ENCODE assay signal across 1 cellular context in the genomic region with DNA sequence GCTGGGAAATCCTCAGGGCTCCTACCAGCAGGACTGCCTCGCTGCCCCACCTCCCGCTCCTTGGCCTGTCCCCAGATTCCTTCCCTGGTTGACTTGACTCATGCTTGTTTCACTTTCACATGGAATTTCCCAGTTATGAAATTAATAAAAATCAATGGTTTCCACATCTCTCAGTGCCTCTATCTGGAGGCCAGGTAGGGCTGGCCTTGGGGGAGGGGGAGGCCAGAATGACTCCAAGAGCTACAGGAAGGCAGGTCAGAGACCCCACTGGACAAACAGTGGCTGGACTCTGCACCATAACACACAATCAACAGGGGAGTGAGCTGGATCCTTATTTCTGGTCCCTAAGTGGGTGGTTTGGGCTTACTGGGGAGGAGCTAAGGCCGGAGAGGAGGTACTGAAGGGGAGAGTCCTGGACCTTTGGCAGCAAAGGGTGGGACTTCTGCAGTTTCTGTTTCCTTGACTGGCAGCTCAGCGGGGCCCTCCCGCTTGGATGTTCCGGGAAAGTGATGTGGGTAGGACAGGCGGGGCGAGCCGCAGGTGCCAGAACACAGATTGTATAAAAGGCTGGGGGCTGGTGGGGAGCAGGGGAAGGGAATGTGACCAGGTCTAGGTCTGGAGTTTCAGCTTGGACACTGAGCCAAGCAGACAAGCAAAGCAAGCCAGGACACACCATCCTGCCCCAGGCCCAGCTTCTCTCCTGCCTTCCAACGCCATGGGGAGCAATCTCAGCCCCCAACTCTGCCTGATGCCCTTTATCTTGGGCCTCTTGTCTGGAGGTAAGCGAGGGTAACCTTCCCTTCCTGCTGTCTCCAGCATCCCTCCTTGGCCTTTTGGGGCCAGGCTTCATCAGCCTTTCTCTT.
TF ChIP-seq lines count a peak whose summit lies in the region.

Gene CFB (plus strand): TSS at position 589 of the 863 bp plus-strand sequence. CDS start 127 bp downstream, at position 716.

TF ChIP-seq in HepG2, 621 proteins besides CTCF, POLR2A, EP300 and RAD21 (continued from another document and continues in another):
- TF ChIP-seq, protein P1, sequence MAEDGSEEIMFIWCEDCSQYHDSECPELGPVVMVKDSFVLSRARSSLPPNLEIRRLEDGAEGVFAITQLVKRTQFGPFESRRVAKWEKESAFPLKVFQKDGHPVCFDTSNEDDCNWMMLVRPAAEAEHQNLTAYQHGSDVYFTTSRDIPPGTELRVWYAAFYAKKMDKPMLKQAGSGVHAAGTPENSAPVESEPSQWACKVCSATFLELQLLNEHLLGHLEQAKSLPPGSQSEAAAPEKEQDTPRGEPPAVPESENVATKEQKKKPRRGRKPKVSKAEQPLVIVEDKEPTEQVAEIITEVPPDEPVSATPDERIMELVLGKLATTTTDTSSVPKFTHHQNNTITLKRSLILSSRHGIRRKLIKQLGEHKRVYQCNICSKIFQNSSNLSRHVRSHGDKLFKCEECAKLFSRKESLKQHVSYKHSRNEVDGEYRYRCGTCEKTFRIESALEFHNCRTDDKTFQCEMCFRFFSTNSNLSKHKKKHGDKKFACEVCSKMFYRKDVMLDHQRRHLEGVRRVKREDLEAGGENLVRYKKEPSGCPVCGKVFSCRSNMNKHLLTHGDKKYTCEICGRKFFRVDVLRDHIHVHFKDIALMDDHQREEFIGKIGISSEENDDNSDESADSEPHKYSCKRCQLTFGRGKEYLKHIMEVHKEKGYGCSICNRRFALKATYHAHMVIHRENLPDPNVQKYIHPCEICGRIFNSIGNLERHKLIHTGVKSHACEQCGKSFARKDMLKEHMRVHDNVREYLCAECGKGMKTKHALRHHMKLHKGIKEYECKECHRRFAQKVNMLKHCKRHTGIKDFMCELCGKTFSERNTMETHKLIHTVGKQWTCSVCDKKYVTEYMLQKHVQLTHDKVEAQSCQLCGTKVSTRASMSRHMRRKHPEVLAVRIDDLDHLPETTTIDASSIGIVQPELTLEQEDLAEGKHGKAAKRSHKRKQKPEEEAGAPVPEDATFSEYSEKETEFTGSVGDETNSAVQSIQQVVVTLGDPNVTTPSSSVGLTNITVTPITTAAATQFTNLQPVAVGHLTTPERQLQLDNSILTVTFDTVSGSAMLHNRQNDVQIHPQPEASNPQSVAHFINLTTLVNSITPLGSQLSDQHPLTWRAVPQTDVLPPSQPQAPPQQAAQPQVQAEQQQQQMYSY (CRISPR knock-in tag; IDR thresholded peaks at IDR 0.05): peak; percentile 43; the same call in 1 of the 2 replicates
- TF ChIP-seq ZKSCAN5 (CRISPR knock-in tag; IDR thresholded peaks at IDR 0.05): peak; percentile 10; the same call in 1 of the 2 replicates
- TF ChIP-seq ZNF746 (CRISPR knock-in tag; IDR thresholded peaks at IDR 0.05): peak; percentile 88; the same call in 1 of the 2 replicates
- peak; percentile 69; the same call in 1 of the 2 replicates for TF ChIP-seq CBX5 (CRISPR knock-in tag; IDR thresholded peaks at IDR 0.05; ENCODE audit: borderline replicate concordance)
- no peak for TF ChIP-seq ZNF724P (CRISPR knock-in tag; IDR thresholded peaks at IDR 0.05; ENCODE audit: borderline replicate concordance)
- peak; percentile 67 for TF ChIP-seq TGIF2 (CRISPR knock-in tag; IDR thresholded peaks at IDR 0.05)
- peak; percentile 13; the same call in 1 of the 2 replicates for TF ChIP-seq KDM4B (CRISPR knock-in tag; IDR thresholded peaks at IDR 0.05)
- peak; percentile 53; the same call in 1 of the 2 replicates for TF ChIP-seq RBAK (CRISPR knock-in tag; IDR thresholded peaks at IDR 0.05)
- TF ChIP-seq MED8 (CRISPR knock-in tag; IDR thresholded peaks at IDR 0.05; ENCODE audit: insufficient replicate concordance): peak; percentile 75
- TF ChIP-seq ATM (IDR thresholded peaks at IDR 0.05; ENCODE audit: borderline replicate concordance): no peak
- TF ChIP-seq KLF11 (CRISPR knock-in tag; IDR thresholded peaks at IDR 0.05): peak; percentile 22; the same call in 1 of the 2 replicates
- no peak for TF ChIP-seq SMARCC2 (IDR thresholded peaks at IDR 0.05)
- no peak for TF ChIP-seq ZNF550 (CRISPR knock-in tag; IDR thresholded peaks at IDR 0.05; ENCODE audit: borderline replicate concordance)
- TF ChIP-seq NFATC3 (CRISPR knock-in tag; IDR thresholded peaks at IDR 0.05): no peak; the same call in 1 of the 2 replicates
- TF ChIP-seq E2F5 (CRISPR knock-in tag; conservative IDR thresholded peaks at IDR 0.05): peak; percentile 30; the same call in 1 of the 2 replicates
- TF ChIP-seq ZNF547 (CRISPR knock-in tag; IDR thresholded peaks at IDR 0.05): peak; percentile 28; the same call in 1 of the 2 replicates
- no peak for TF ChIP-seq CENPX (CRISPR knock-in tag; IDR thresholded peaks at IDR 0.05)
- TF ChIP-seq, protein P2, sequence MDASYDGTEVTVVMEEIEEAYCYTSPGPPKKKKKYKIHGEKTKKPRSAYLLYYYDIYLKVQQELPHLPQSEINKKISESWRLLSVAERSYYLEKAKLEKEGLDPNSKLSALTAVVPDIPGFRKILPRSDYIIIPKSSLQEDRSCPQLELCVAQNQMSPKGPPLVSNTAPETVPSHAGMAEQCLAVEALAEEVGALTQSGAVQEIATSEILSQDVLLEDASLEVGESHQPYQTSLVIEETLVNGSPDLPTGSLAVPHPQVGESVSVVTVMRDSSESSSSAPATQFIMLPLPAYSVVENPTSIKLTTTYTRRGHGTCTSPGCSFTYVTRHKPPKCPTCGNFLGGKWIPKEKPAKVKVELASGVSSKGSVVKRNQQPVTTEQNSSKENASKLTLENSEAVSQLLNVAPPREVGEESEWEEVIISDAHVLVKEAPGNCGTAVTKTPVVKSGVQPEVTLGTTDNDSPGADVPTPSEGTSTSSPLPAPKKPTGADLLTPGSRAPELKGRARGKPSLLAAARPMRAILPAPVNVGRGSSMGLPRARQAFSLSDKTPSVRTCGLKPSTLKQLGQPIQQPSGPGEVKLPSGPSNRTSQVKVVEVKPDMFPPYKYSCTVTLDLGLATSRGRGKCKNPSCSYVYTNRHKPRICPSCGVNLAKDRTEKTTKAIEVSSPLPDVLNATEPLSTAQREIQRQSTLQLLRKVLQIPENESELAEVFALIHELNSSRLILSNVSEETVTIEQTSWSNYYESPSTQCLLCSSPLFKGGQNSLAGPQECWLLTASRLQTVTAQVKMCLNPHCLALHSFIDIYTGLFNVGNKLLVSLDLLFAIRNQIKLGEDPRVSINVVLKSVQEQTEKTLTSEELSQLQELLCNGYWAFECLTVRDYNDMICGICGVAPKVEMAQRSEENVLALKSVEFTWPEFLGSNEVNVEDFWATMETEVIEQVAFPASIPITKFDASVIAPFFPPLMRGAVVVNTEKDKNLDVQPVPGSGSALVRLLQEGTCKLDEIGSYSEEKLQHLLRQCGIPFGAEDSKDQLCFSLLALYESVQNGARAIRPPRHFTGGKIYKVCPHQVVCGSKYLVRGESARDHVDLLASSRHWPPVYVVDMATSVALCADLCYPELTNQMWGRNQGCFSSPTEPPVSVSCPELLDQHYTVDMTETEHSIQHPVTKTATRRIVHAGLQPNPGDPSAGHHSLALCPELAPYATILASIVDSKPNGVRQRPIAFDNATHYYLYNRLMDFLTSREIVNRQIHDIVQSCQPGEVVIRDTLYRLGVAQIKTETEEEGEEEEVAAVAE (CRISPR knock-in tag; IDR thresholded peaks at IDR 0.05; ENCODE audit: borderline replicate concordance): peak; percentile 61; the same call in 1 of the 2 replicates
- peak; percentile 5; the same call in 1 of the 2 replicates for TF ChIP-seq CHCHD3 (CRISPR knock-in tag; IDR thresholded peaks at IDR 0.05)
- peak; percentile 53; the same call in 1 of the 2 replicates for TF ChIP-seq RFXANK (CRISPR knock-in tag; IDR thresholded peaks at IDR 0.05)
- TF ChIP-seq SNRNP70 (IDR thresholded peaks at IDR 0.05; ENCODE audit: low read depth, low read length): no peak
- peak; percentile 86 for TF ChIP-seq MEF2D (CRISPR knock-in tag; IDR thresholded peaks at IDR 0.05)
- TF ChIP-seq, protein P3, sequence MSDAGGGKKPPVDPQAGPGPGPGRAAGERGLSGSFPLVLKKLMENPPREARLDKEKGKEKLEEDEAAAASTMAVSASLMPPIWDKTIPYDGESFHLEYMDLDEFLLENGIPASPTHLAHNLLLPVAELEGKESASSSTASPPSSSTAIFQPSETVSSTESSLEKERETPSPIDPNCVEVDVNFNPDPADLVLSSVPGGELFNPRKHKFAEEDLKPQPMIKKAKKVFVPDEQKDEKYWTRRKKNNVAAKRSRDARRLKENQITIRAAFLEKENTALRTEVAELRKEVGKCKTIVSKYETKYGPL (CRISPR knock-in tag; IDR thresholded peaks at IDR 0.05): no peak; the same call in 1 of the 2 replicates
- TF ChIP-seq, protein P4, sequence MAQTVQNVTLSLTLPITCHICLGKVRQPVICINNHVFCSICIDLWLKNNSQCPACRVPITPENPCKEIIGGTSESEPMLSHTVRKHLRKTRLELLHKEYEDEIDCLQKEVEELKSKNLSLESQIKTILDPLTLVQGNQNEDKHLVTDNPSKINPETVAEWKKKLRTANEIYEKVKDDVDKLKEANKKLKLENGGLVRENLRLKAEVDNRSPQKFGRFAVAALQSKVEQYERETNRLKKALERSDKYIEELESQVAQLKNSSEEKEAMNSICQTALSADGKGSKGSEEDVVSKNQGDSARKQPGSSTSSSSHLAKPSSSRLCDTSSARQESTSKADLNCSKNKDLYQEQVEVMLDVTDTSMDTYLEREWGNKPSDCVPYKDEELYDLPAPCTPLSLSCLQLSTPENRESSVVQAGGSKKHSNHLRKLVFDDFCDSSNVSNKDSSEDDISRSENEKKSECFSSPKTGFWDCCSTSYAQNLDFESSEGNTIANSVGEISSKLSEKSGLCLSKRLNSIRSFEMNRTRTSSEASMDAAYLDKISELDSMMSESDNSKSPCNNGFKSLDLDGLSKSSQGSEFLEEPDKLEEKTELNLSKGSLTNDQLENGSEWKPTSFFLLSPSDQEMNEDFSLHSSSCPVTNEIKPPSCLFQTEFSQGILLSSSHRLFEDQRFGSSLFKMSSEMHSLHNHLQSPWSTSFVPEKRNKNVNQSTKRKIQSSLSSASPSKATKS (CRISPR knock-in tag; IDR thresholded peaks at IDR 0.05): 0 out of 2 replicates have a peak, but pooled peaks have one; percentile 58
- no peak for TF ChIP-seq CEBPB (IDR thresholded peaks at IDR 0.05; ENCODE audit: borderline replicate concordance, low read depth, low read length)
- TF ChIP-seq MTF1 (CRISPR knock-in tag; IDR thresholded peaks at IDR 0.05): no peak
- TF ChIP-seq KDM5A (IDR thresholded peaks at IDR 0.05; ENCODE audit: borderline replicate concordance, low read length): peak; percentile 64; the same call in 1 of the 2 replicates
- TF ChIP-seq SMC3 (IDR thresholded peaks at IDR 0.05; ENCODE audit: low read length): peak; percentile 59
- TF ChIP-seq ATF1 (CRISPR knock-in tag; IDR thresholded peaks at IDR 0.05): peak; percentile 57; the same call in 1 of the 2 replicates
- TF ChIP-seq RCOR2 (CRISPR knock-in tag; IDR thresholded peaks at IDR 0.05): peak; percentile 93
- peak; percentile 58 for TF ChIP-seq ZFY (CRISPR knock-in tag; IDR thresholded peaks at IDR 0.05)
- peak; percentile 69; the same call in 1 of the 2 replicates for TF ChIP-seq ZSCAN9 (CRISPR knock-in tag; IDR thresholded peaks at IDR 0.05; ENCODE audit: borderline replicate concordance)
- TF ChIP-seq HOMEZ (CRISPR knock-in tag; IDR thresholded peaks at IDR 0.05; ENCODE audit: low read depth): peak; percentile 57
- 0 out of 2 replicates have a peak, but pooled peaks have one; percentile 24 for TF ChIP-seq NR3C1 (CRISPR knock-in tag; IDR thresholded peaks at IDR 0.05)
- peak; percentile 84 for TF ChIP-seq FOSL2 (CRISPR knock-in tag; IDR thresholded peaks at IDR 0.05)
- TF ChIP-seq ZNF496 (CRISPR knock-in tag; IDR thresholded peaks at IDR 0.05; ENCODE audit: insufficient replicate concordance): no peak
- TF ChIP-seq ZNF83 (CRISPR knock-in tag; IDR thresholded peaks at IDR 0.05; ENCODE audit: borderline replicate concordance): peak; percentile 26; the same call in 1 of the 2 replicates
- TF ChIP-seq IKZF5 (CRISPR knock-in tag; IDR thresholded peaks at IDR 0.05): peak; percentile 87
- peak; percentile 91 for TF ChIP-seq TBL1XR1 (IDR thresholded peaks at IDR 0.05; ENCODE audit: borderline replicate concordance, low read length, partially characterized antibody)
- peak; percentile 92 for TF ChIP-seq ZBTB7B (CRISPR knock-in tag; IDR thresholded peaks at IDR 0.05)
- peak; percentile 34; the same call in 1 of the 2 replicates for TF ChIP-seq ZNF275 (CRISPR knock-in tag; IDR thresholded peaks at IDR 0.05; ENCODE audit: borderline replicate concordance)
- TF ChIP-seq ZFP1 (CRISPR knock-in tag; IDR thresholded peaks at IDR 0.05): peak; percentile 91
- peak; percentile 91; the same call in 1 of the 2 replicates for TF ChIP-seq ZNF101 (CRISPR knock-in tag; IDR thresholded peaks at IDR 0.05; ENCODE audit: borderline replicate concordance, low read depth)
- peak; percentile 88; the same call in 1 of the 2 replicates for TF ChIP-seq ZNF331 (CRISPR knock-in tag; IDR thresholded peaks at IDR 0.05)
- no peak for TF ChIP-seq HOXA9 (CRISPR knock-in tag; IDR thresholded peaks at IDR 0.05; ENCODE audit: borderline replicate concordance)
